Comparison of ENCODE assay signal across 10 cellular contexts in genomic region chr1:217078010-217078704, GRCh38.
DNase-seq lines count a peak whose midpoint lies in the region; ATAC-seq lines count a peak whose summit lies in the region.
"Had no signal": no experiment of that assay in that cellular context is flagged by ENCODE, and none has a peak within 500 bp of the region (broad histone marks: within the 10 kb centered on the region; RNA-seq: fewer than 3 reads in every experiment).

No MANE protein-coding gene starts in this region.

- no peak overlapping the region for H2BK120ac ChIP-seq in mesenchymal stem cell (ENCODE audit: low read depth, low read length)

- no peak overlapping the region for H3K14ac ChIP-seq in mesenchymal stem cell (ENCODE audit: low read length in 2 of 2)

- no peak overlapping the region for H2BK15ac ChIP-seq in mesenchymal stem cell (ENCODE audit: low read depth, poor library complexity, severe bottlenecking)

- ATAC-seq in Right ventricle myocardium inferior (peak; percentile 78), aorta (ENCODE audit: low FRiP score) (peak; percentile 45), HG03175 (IDR thresholded peaks at IDR 0.05; ENCODE audit: unreplicated experiment) (no peak)
- ATAC-seq: K562 had no signal

- H3K27me3 ChIP-seq in mesenchymal stem cell (ENCODE audit: control insufficient read depth in 1 of 2, insufficient read depth in 1 of 2, low read length in 2 of 2): peaks cover 3 to 27% of the 10 kb centered on the region in 2 experiments
- H3K27me3 ChIP-seq in aorta (ENCODE audit: control insufficient read depth in 1 of 2, insufficient read depth in 2 of 2, low read length in 1 of 2): no peaks in the 10 kb centered on the region

- no peak overlapping the region for H3K27ac ChIP-seq in mesenchymal stem cell (ENCODE audit: low read length, poor library complexity, severe bottlenecking)
- H3K27ac ChIP-seq in aorta (ENCODE audit: low read depth in 1 of 2, low read length in 2 of 2): no peak overlapping the region

- no peak overlapping the region for H3K4me2 ChIP-seq in mesenchymal stem cell (ENCODE audit: low read length, poor library complexity, severe bottlenecking)

- no peak for DNase-seq in Right ventricle myocardium inferior (ENCODE audit: missing footprints)
- DNase-seq in cardiac septum (ENCODE audit: low spot score): no peak
- DNase-seq in ecto neural progenitor cell (ENCODE audit: low spot score): peak; percentile 43
- peak; percentile 41 for DNase-seq in mesenchymal stem cell
- no peak for DNase-seq in aorta
- no peak for DNase-seq in activated T-cell treated with anti-CD3 and anti-CD28 coated beads, Interleukin-2, amount 50 U/mL, for 24 hours
- DNase-seq in NCI-H1930 (lab: John Stamatoyannopoulos, UW): no peak
- DNase-seq: activated naive CD8-positive, alpha-beta T cell treated with anti-CD3 and anti-CD28 coated beads for 36 hours had no signal

- no peak overlapping the region for H4K8ac ChIP-seq in mesenchymal stem cell (ENCODE audit: low read length)

- H3K9ac ChIP-seq in mesenchymal stem cell (ENCODE audit: low read length): no peak overlapping the region

- no peaks in the 10 kb centered on the region for H3K9me3 ChIP-seq in mesenchymal stem cell (ENCODE audit: control insufficient read depth, low read length)
- no peaks in the 10 kb centered on the region for H3K9me3 ChIP-seq in aorta (ENCODE audit: control insufficient read depth, low read length)

- intact Hi-C loops in Right ventricle myocardium inferior (cut with DNase I) (loop anchor here (5.0 kb wide), 1 partner anchor 116 kb away; no protein-coding TSS in a partner anchor), cardiac septum (cut with DNase I) (loop anchor here (5.0 kb wide), 1 partner anchor 326 kb away; no protein-coding TSS in a partner anchor), aorta (cut with DNase I) (no loop called here)

- no peak overlapping the region for H2BK5ac ChIP-seq in mesenchymal stem cell (ENCODE audit: low read depth, low read length, poor library complexity, severe bottlenecking)

- H3K36me3 ChIP-seq in mesenchymal stem cell (ENCODE audit: control insufficient read depth in 1 of 2, insufficient read depth in 2 of 2, low read depth in 1 of 2, low read length in 2 of 2): no peaks in the 10 kb centered on the region
- H3K36me3 ChIP-seq in aorta (ENCODE audit: control insufficient read depth in 1 of 2, insufficient read depth in 2 of 2, low read length in 1 of 2): no peaks in the 10 kb centered on the region

- no peak overlapping the region for H3K4ac ChIP-seq in mesenchymal stem cell (ENCODE audit: low read depth in 1 of 2, low read length in 2 of 2)

- WGBS in mesenchymal stem cell: 59% methylated on average over 6 of the region's 8 CpGs
- 46 to 47% methylated on average over 8 of the region's 8 CpGs for WGBS in aorta, 2 donors

- H3K4me3 ChIP-seq in mesenchymal stem cell (ENCODE audit: insufficient read depth in 1 of 2, low read depth in 1 of 2, low read length in 2 of 2): no peak overlapping the region
- no peak overlapping the region for H3K4me3 ChIP-seq in aorta (ENCODE audit: low read length in 2 of 2)
- H3K4me3 ChIP-seq: K562 had no signal

- no peaks in the 10 kb centered on the region for H3K9me3 Mint-ChIP-seq in activated T-cell treated with anti-CD3 and anti-CD28 coated beads, Interleukin-2, amount 50 U/mL, for 24 hours
- H3K9me3 Mint-ChIP-seq: activated naive CD8-positive, alpha-beta T cell treated with anti-CD3 and anti-CD28 coated beads for 36 hours had no signal

- H3K4me1 ChIP-seq in mesenchymal stem cell (ENCODE audit: control insufficient read depth, insufficient read depth, low read depth, low read length) (no peaks in the 10 kb centered on the region), aorta (ENCODE audit: control insufficient read depth in 1 of 2, insufficient read depth in 2 of 2, low read length in 2 of 2) (no peaks in the 10 kb centered on the region)

- no peak overlapping the region for H3K18ac ChIP-seq in mesenchymal stem cell (ENCODE audit: low read depth in 1 of 2, low read length in 2 of 2)

- H3K79me1 ChIP-seq in mesenchymal stem cell (replicated peaks; ENCODE audit: low read length, poor library complexity, severe bottlenecking): no peaks in the 10 kb centered on the region

- no peak overlapping the region for H3K23ac ChIP-seq in mesenchymal stem cell (ENCODE audit: low read length in 2 of 2)

- H3K27me3 Mint-ChIP-seq in activated T-cell treated with anti-CD3 and anti-CD28 coated beads, Interleukin-2, amount 50 U/mL, for 24 hours: no peaks in the 10 kb centered on the region

- no peaks in the 10 kb centered on the region for H3K36me3 Mint-ChIP-seq in activated T-cell treated with anti-CD3 and anti-CD28 coated beads, Interleukin-2, amount 50 U/mL, for 24 hours (ENCODE audit: low read depth)
- H3K36me3 Mint-ChIP-seq: activated naive CD8-positive, alpha-beta T cell treated with anti-CD3 and anti-CD28 coated beads for 36 hours had no signal

- H3K27ac Mint-ChIP-seq in activated T-cell treated with anti-CD3 and anti-CD28 coated beads, Interleukin-2, amount 50 U/mL, for 24 hours: no peak overlapping the region
- H3K27ac Mint-ChIP-seq: activated naive CD8-positive, alpha-beta T cell treated with anti-CD3 and anti-CD28 coated beads for 36 hours had no signal

- no peak overlapping the region for H2AFZ ChIP-seq in mesenchymal stem cell (ENCODE audit: low read depth, low read length)

- no peak overlapping the region for H4K91ac ChIP-seq in mesenchymal stem cell (ENCODE audit: low read length)

- H2BK12ac ChIP-seq in mesenchymal stem cell (ENCODE audit: low read length in 2 of 2): no peak overlapping the region

- H3K4me1 Mint-ChIP-seq in activated T-cell treated with anti-CD3 and anti-CD28 coated beads, Interleukin-2, amount 50 U/mL, for 24 hours (ENCODE audit: low read depth): no peaks in the 10 kb centered on the region
- H3K4me1 Mint-ChIP-seq: activated naive CD8-positive, alpha-beta T cell treated with anti-CD3 and anti-CD28 coated beads for 36 hours had no signal

- H2AK5ac ChIP-seq in mesenchymal stem cell (ENCODE audit: low read length, severe bottlenecking): no peak overlapping the region

- H3K4me3 Mint-ChIP-seq in activated T-cell treated with anti-CD3 and anti-CD28 coated beads, Interleukin-2, amount 50 U/mL, for 24 hours: no peak overlapping the region
- H3K4me3 Mint-ChIP-seq: activated naive CD8-positive, alpha-beta T cell treated with anti-CD3 and anti-CD28 coated beads for 36 hours had no signal

Comparison
In these comparisons a context has a peak if more than half of its experiments do, and no peak if none do; other contexts are left out.
1. DNase-seq: peak in ecto neural progenitor cell (single experiment) and mesenchymal stem cell (single experiment); none in Right ventricle myocardium inferior (single experiment), cardiac septum (single experiment), aorta (0 of 2), activated T-cell treated with anti-CD3 and anti-CD28 coated beads, Interleukin-2, amount 50 U/mL, for 24 hours (single experiment) and NCI-H1930 (0 of 2).
2. intact Hi-C loops: an anchor here in Right ventricle myocardium inferior (5.0 kb wide) and cardiac septum (5.0 kb wide); none called in aorta.